20 cellular contexts compared by ENCODE assay signal in the genomic region with DNA sequence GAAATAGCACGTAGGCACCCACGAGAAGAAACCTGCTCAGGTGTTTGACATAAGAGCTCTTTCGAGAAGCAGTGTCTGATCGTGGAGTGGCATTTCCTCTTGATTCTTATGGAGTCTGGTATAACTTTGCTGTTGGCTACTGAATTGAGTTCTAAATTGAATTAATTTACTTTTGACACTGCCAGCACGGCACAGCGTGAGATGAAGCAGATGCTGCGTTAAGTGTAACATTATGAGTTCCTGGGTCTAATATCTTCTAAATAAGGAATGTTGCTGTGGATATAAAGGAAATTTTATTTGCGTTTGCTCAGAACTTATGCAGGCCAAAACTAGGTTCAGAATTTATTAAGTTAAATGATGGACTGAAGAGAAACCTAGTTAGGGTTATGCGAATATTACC.
"Had no signal": no experiment of that assay in that cellular context is flagged by ENCODE, and none has a peak within 500 bp of the region (broad histone marks: within the 10 kb centered on the region; RNA-seq: fewer than 3 reads in every experiment).

No MANE protein-coding gene starts in this region.

- H3K9me3 Mint-ChIP-seq: activated naive CD4-positive, alpha-beta T cell treated with anti-CD3 and anti-CD28 coated beads, Interleukin-2, amount 10 ng/mL, durations not matched to agents 7 days and 5 days had no signal

- H3K27me3 Mint-ChIP-seq: activated naive CD4-positive, alpha-beta T cell treated with anti-CD3 and anti-CD28 coated beads, Interleukin-2, amount 10 ng/mL, durations not matched to agents 7 days and 5 days; activated naive CD8-positive, alpha-beta T cell treated with anti-CD3 and anti-CD28 coated beads, Interleukin-2, amount 50 U/mL, for 24 hours; stimulated activated naive CD8-positive, alpha-beta T cell treated with anti-CD3 and anti-CD28 coated beads, Interleukin-15, amount 100 ng/mL, for 72 hours had no signal

- H3K4me3 Mint-ChIP-seq: activated naive CD4-positive, alpha-beta T cell treated with anti-CD3 and anti-CD28 coated beads, Interleukin-2, amount 10 ng/mL, durations not matched to agents 7 days and 5 days; activated naive CD8-positive, alpha-beta T cell treated with anti-CD3 and anti-CD28 coated beads, Interleukin-2, amount 50 U/mL, for 24 hours; stimulated activated naive CD8-positive, alpha-beta T cell treated with anti-CD3 and anti-CD28 coated beads, Interleukin-15, amount 100 ng/mL, for 72 hours had no signal

- H3K27ac Mint-ChIP-seq: activated naive CD4-positive, alpha-beta T cell treated with anti-CD3 and anti-CD28 coated beads, Interleukin-2, amount 10 ng/mL, durations not matched to agents 7 days and 5 days; activated naive CD8-positive, alpha-beta T cell treated with anti-CD3 and anti-CD28 coated beads, Interleukin-2, amount 50 U/mL, for 24 hours; stimulated activated naive CD8-positive, alpha-beta T cell treated with anti-CD3 and anti-CD28 coated beads, Interleukin-15, amount 100 ng/mL, for 72 hours had no signal

- FAIRE-seq: colon, frontal cortex, keratinocyte, small intestine had no signal

- H3K36me3 Mint-ChIP-seq: activated naive CD4-positive, alpha-beta T cell treated with anti-CD3 and anti-CD28 coated beads, Interleukin-2, amount 10 ng/mL, durations not matched to agents 7 days and 5 days had no signal

- H3K4me1 ChIP-seq: psoas muscle, testis, upper lobe of right lung had no signal

- H3K4me1 Mint-ChIP-seq: activated naive CD4-positive, alpha-beta T cell treated with anti-CD3 and anti-CD28 coated beads, Interleukin-2, amount 10 ng/mL, durations not matched to agents 7 days and 5 days; activated naive CD8-positive, alpha-beta T cell treated with anti-CD3 and anti-CD28 coated beads, Interleukin-2, amount 50 U/mL, for 24 hours; stimulated activated naive CD8-positive, alpha-beta T cell treated with anti-CD3 and anti-CD28 coated beads, Interleukin-15, amount 100 ng/mL, for 72 hours had no signal

- H3K27me3 ChIP-seq: brain microvascular endothelial cell, testis, upper lobe of right lung had no signal

- H3K9me3 ChIP-seq: psoas muscle, testis, upper lobe of right lung had no signal

- H3K4me3 ChIP-seq: lung, psoas muscle, testis, upper lobe of right lung had no signal

- H3K27ac ChIP-seq: brain microvascular endothelial cell, psoas muscle, testis, upper lobe of right lung had no signal

- ATAC-seq: activated naive CD8-positive, alpha-beta T cell treated with anti-CD3 and anti-CD28 coated beads, Interleukin-2, amount 50 U/mL, for 24 hours; stimulated activated naive CD8-positive, alpha-beta T cell treated with anti-CD3 and anti-CD28 coated beads, Interleukin-15, amount 100 ng/mL, for 72 hours had no signal

- H3K36me3 ChIP-seq: brain microvascular endothelial cell, upper lobe of right lung had no signal

- DNase-seq: activated CD4-positive, alpha-beta T cell treated with anti-CD3 and anti-CD28 coated beads, Interleukin-2, amount 50 U/mL, for 1 hour; activated CD8-positive, alpha-beta memory T cell treated with anti-CD3 and anti-CD28 coated beads, Interleukin-2, amount 50 U/mL, for 4 hours; activated effector memory CD4-positive, alpha-beta T cell treated with Interleukin-2 at 50 U/mL for 16 hours; activated naive CD4-positive, alpha-beta T cell treated with anti-CD3 and anti-CD28 coated beads, Interleukin-2, amount 10 ng/mL, durations not matched to agents 7 days and 5 days; activated naive CD8-positive, alpha-beta T cell treated with anti-CD3 and anti-CD28 coated beads, Interleukin-2, amount 50 U/mL, for 24 hours; activated T-cell treated with anti-CD3 and anti-CD28 coated beads, Interleukin-2, amount 50 U/mL, for 48 hours; central memory CD4-positive, alpha-beta T cell; midbrain; psoas muscle; stimulated activated CD4-positive, alpha-beta T cell treated with anti-CD3 and anti-CD28 coated beads, Interleukin-15, amount 100 ng/mL, for 24 hours; stimulated activated CD4-positive, alpha-beta T cell treated with anti-CD3 and anti-CD28 coated beads, Interleukin-2, amount 100 ng/mL, for 48 hours; stimulated activated naive CD8-positive, alpha-beta T cell treated with anti-CD3 and anti-CD28 coated beads, Interleukin-15, amount 100 ng/mL, for 72 hours; testis; upper lobe of right lung had no signal
